27 cellular contexts compared by ENCODE assay signal in genomic region chr5:117393125-117393524, GRCh38.
DNase-seq lines count a peak whose midpoint lies in the region; ATAC-seq and TF ChIP-seq lines count a peak whose summit lies in the region.
"Had no signal": no experiment of that assay in that cellular context is flagged by ENCODE, and none has a peak within 500 bp of the region (broad histone marks: within the 10 kb centered on the region; RNA-seq: fewer than 3 reads in every experiment).

No MANE protein-coding gene starts in this region.

- H3K27me3 ChIP-seq in left ventricle myocardium inferior (ENCODE audit: low read depth), result no peaks in the 10 kb centered on the region
- H3K27me3 ChIP-seq: BE2C; BLaER1; BLaER1 treated with 17β-estradiol and CSF1 and Interleukin-3, amounts not matched to agents 10 nM and 100 nM had no signal

- peaks cover 8% of the 10 kb centered on the region for H3K9me3 ChIP-seq in left ventricle myocardium inferior (replicated peaks)
- H3K9me3 ChIP-seq: A549; BE2C; BLaER1; BLaER1 treated with 17β-estradiol and CSF1 and Interleukin-3, amounts not matched to agents 10 nM and 100 nM; Caco-2 had no signal

- no peak overlapping the region for H3K4me3 ChIP-seq in left ventricle myocardium inferior
- H3K4me3 ChIP-seq: A549; BLaER1; BLaER1 treated with 17β-estradiol and CSF1 and Interleukin-3, amounts not matched to agents 10 nM and 100 nM had no signal

- no peak for ATAC-seq in left ventricle myocardium superior
- ATAC-seq: A549; CD8-positive, alpha-beta T cell had no signal

- intact Hi-C loops in left ventricle myocardium inferior (cut with micrococcal nuclease), result no loop called here
- intact Hi-C loops in left ventricle myocardium superior (cut with micrococcal nuclease), result no loop called here

- peak overlapping the region; percentile 10 for H3K27ac ChIP-seq in left ventricle myocardium inferior (replicated peaks)
- H3K27ac ChIP-seq: 22Rv1; A549; BLaER1; BLaER1 treated with 17β-estradiol and CSF1 and Interleukin-3, amounts not matched to agents 10 nM and 100 nM; C4-2B had no signal

- H3K4me1 ChIP-seq in left ventricle myocardium inferior, result no peaks in the 10 kb centered on the region
- H3K4me1 ChIP-seq: A549; BE2C; BLaER1; BLaER1 treated with 17β-estradiol and CSF1 and Interleukin-3, amounts not matched to agents 10 nM and 100 nM; Caco-2 had no signal

- H3K36me3 ChIP-seq in left ventricle myocardium inferior, result no peaks in the 10 kb centered on the region
- H3K36me3 ChIP-seq: BE2C; BLaER1; BLaER1 treated with 17β-estradiol and CSF1 and Interleukin-3, amounts not matched to agents 10 nM and 100 nM had no signal

- DNase-seq in left ventricle myocardium inferior (no peak), left ventricle myocardium superior (no peak)
- DNase-seq: 8988T; ACHN; AML-193; BE2C; C1 segment of cervical spinal cord; Caco-2; Calu3; CD4-positive, alpha-beta memory T cell; CD4-positive, alpha-beta T cell; CD4-positive, CD25-positive, alpha-beta regulatory T cell; CD8-positive, alpha-beta memory T cell; CD8-positive, alpha-beta T cell; COR-L47; DMS 273 treated with DMSO at 0.1 percent for 48 hours; DMS153; DMS53; DMS79; DMS79 treated with DMSO at 0.1 percent for 48 hours; DND-41; EL had no signal

- TF ChIP-seq CTCF in left ventricle myocardium inferior (IDR thresholded peaks at IDR 0.05; ENCODE audit: borderline replicate concordance), result no peak
